ENCODE assay signal across 1 cellular context in genomic region chr13:33206945-33207615, GRCh38.
TF ChIP-seq lines count a peak whose summit lies in the region.

No MANE protein-coding gene starts in this region.

TF ChIP-seq in HepG2, 621 proteins besides CTCF, POLR2A, EP300 and RAD21 (continued from another document):
- TF ChIP-seq NR0B2 (CRISPR knock-in tag; IDR thresholded peaks at IDR 0.05), result no peak
